In genomic region chr12:11795910-11796459, GRCh38 we compare ENCODE assay signal across 9 cellular contexts.
DNase-seq lines count a peak whose midpoint lies in the region; ATAC-seq and TF ChIP-seq lines count a peak whose summit lies in the region.
"Had no signal": no experiment of that assay in that cellular context is flagged by ENCODE, and none has a peak within 500 bp of the region (broad histone marks: within the 10 kb centered on the region; RNA-seq: fewer than 3 reads in every experiment).

No MANE protein-coding gene starts in this region.

- H3K27me3 Mint-ChIP-seq in activated CD8-positive, alpha-beta T cell treated with anti-CD3 and anti-CD28 coated beads, Interleukin-2, amount 10 ng/mL, durations not matched to agents 7 days and 5 days (ENCODE audit: low read depth) = no peaks in the 10 kb centered on the region

- H3K9me3 ChIP-seq in cardiac muscle cell (ENCODE audit: low read depth) (no peaks in the 10 kb centered on the region), right atrium auricular region (no peaks in the 10 kb centered on the region), adrenal gland (replicated peaks in 1 of 3) (no peaks in the 10 kb centered on the region), tibial artery (no peaks in the 10 kb centered on the region)

- no peaks in the 10 kb centered on the region for H3K9me3 Mint-ChIP-seq in activated CD8-positive, alpha-beta T cell treated with anti-CD3 and anti-CD28 coated beads, Interleukin-2, amount 10 ng/mL, durations not matched to agents 7 days and 5 days (ENCODE audit: insufficient read depth)

- TF ChIP-seq CTCF in cardiac muscle cell (IDR thresholded peaks at IDR 0.05; ENCODE audit: low read depth, low read length) = no peak
- no peak for TF ChIP-seq CTCF in right atrium auricular region (IDR thresholded peaks at IDR 0.05)
- TF ChIP-seq CTCF in adrenal gland (IDR thresholded peaks at IDR 0.05) = no peak
- no peak for TF ChIP-seq CTCF in tibial artery (IDR thresholded peaks at IDR 0.05)

- POLR2A ChIA-PET in activated CD8-positive, alpha-beta T cell treated with anti-CD3 and anti-CD28 coated beads, Interleukin-2, amount 10 ng/mL, durations not matched to agents 7 days and 5 days (lab: Charles Lee) = no interaction called here

- intact Hi-C loops in adrenal gland (cut with DNase I) = no loop called here
- intact Hi-C loops in tibial artery (cut with DNase I; ENCODE audit: low total_unique reads) = no loop called here

- H3K4me3 ChIP-seq in cardiac muscle cell = no peak overlapping the region
- H3K4me3 ChIP-seq in right atrium auricular region = no peak overlapping the region
- no peak overlapping the region for H3K4me3 ChIP-seq in adrenal gland
- no peak overlapping the region for H3K4me3 ChIP-seq in tibial artery

- no peak for TF ChIP-seq POLR2A in adrenal gland (IDR thresholded peaks at IDR 0.05)

- H3K27me3 ChIP-seq in cardiac muscle cell (no peaks in the 10 kb centered on the region), right atrium auricular region (no peaks in the 10 kb centered on the region), adrenal gland (no peaks in the 10 kb centered on the region), tibial artery (no peaks in the 10 kb centered on the region)

- peaks cover 31% of the 10 kb centered on the region for H3K4me1 Mint-ChIP-seq in activated CD8-positive, alpha-beta T cell treated with anti-CD3 and anti-CD28 coated beads, Interleukin-2, amount 10 ng/mL, durations not matched to agents 7 days and 5 days (ENCODE audit: low read depth)

- ATAC-seq in HG02973 (IDR thresholded peaks at IDR 0.05; ENCODE audit: unreplicated experiment) = no peak
- ATAC-seq in activated CD8-positive, alpha-beta T cell treated with anti-CD3 and anti-CD28 coated beads, Interleukin-2, amount 10 ng/mL, durations not matched to agents 7 days and 5 days = no peak

- no peak overlapping the region for H3K27ac Mint-ChIP-seq in activated CD8-positive, alpha-beta T cell treated with anti-CD3 and anti-CD28 coated beads, Interleukin-2, amount 10 ng/mL, durations not matched to agents 7 days and 5 days

- H3K4me1 ChIP-seq in cardiac muscle cell (ENCODE audit: low read depth) (peaks cover 60% of the 10 kb centered on the region), right atrium auricular region (peaks cover 0 to 48% of the 10 kb centered on the region in 2 donors), adrenal gland (replicated peaks in 1 of 2) (peaks cover 29 to 58% of the 10 kb centered on the region in 2 donors), tibial artery (peaks cover 3 to 89% (median 51%) of the 10 kb centered on the region in 4 donors)

- H3K36me3 ChIP-seq in cardiac muscle cell (no peaks in the 10 kb centered on the region), right atrium auricular region (no peaks in the 10 kb centered on the region), adrenal gland (replicated peaks in 1 of 2) (no peaks in the 10 kb centered on the region), tibial artery (peaks cover 0 to 3% (median 0%) of the 10 kb centered on the region in 3 donors)

- H3K27ac ChIP-seq in cardiac muscle cell (peak overlapping the region; percentile 97), right atrium auricular region (no peak overlapping the region), adrenal gland (peak overlapping the region; percentile 5 to 58 (median 23)), tibial artery (peak overlapping the region; percentile 79 to 81)

- CTCF ChIA-PET in activated CD8-positive, alpha-beta T cell treated with anti-CD3 and anti-CD28 coated beads, Interleukin-2, amount 10 ng/mL, durations not matched to agents 7 days and 5 days (lab: Charles Lee) = interaction anchor here (1.1 to 1.6 kb wide), 3 partner anchors 9 to 214 kb away, joined by 3 to 4 read pairs (median 3); no protein-coding TSS in a partner anchor

- WGBS in adrenal gland, 4 donors = 27 to 46% (median 35%) methylated on average over 6 of the region's 6 CpGs

- peaks cover 22% of the 10 kb centered on the region for H3K36me3 Mint-ChIP-seq in activated CD8-positive, alpha-beta T cell treated with anti-CD3 and anti-CD28 coated beads, Interleukin-2, amount 10 ng/mL, durations not matched to agents 7 days and 5 days (ENCODE audit: low read depth)

- DNase-seq in cardiac muscle cell (ENCODE audit: low read depth in 1 of 2, low spot score in 1 of 2) (peak; percentile 74 to 75), right atrium auricular region (ENCODE audit: low spot score) (no peak), adrenal gland (peak in 1 of 7 donors; percentile 23), islet precursor cell (peak; percentile 77), tibial artery (no peak), NCI-H1417 treated with DMSO at 0.1 percent for 48 hours (lab: John Stamatoyannopoulos, UW) (no peak)
- no peak for DNase-seq in activated CD8-positive, alpha-beta T cell treated with anti-CD3 and anti-CD28 coated beads, Interleukin-2, amount 10 ng/mL, durations not matched to agents 7 days and 5 days
- DNase-seq: RPMI8226 had no signal

- no peak overlapping the region for H3K4me3 Mint-ChIP-seq in activated CD8-positive, alpha-beta T cell treated with anti-CD3 and anti-CD28 coated beads, Interleukin-2, amount 10 ng/mL, durations not matched to agents 7 days and 5 days

Comparison
In these comparisons a context has a peak if more than half of its experiments do, and no peak if none do; other contexts are left out.
1. DNase-seq: peak in cardiac muscle cell (2 of 2) and islet precursor cell (single experiment); none in right atrium auricular region (single experiment), tibial artery (0 of 2), NCI-H1417 treated with DMSO at 0.1 percent for 48 hours (single experiment) and activated CD8-positive, alpha-beta T cell treated with anti-CD3 and anti-CD28 coated beads, Interleukin-2, amount 10 ng/mL, durations not matched to agents 7 days and 5 days (single experiment).
2. H3K27ac ChIP-seq: peak in cardiac muscle cell (single experiment), adrenal gland (5 of 5) and tibial artery (2 of 2); none in right atrium auricular region (0 of 2).